In genomic region chr11:65215441-65216076, GRCh38 we compare ENCODE assay signal across 1 cellular context.
TF ChIP-seq lines count a peak whose summit lies in the region.

No MANE protein-coding gene starts in this region.

TF ChIP-seq in GM12878, 131 proteins besides CTCF, POLR2A, EP300 and RAD21 (continued from another document):
- TF ChIP-seq MTA3 (IDR thresholded peaks at IDR 0.05; ENCODE audit: borderline replicate concordance, low read length) = no peak
- peak; percentile 71 to 80 for TF ChIP-seq EGR1 (IDR thresholded peaks at IDR 0.05; ENCODE audit: borderline replicate concordance in 1 of 2, low read depth in 2 of 2, low read length in 2 of 2)
- no peak for TF ChIP-seq SMARCA5 (IDR thresholded peaks at IDR 0.05)
- peak; percentile 85; the same call in 1 of the 2 replicates for TF ChIP-seq ZBTB33 (IDR thresholded peaks at IDR 0.05)
- peak; percentile 85 for TF ChIP-seq BCL3 (IDR thresholded peaks at IDR 0.05; ENCODE audit: borderline replicate concordance, insufficient read depth, low read depth, low read length, poor library complexity, severe bottlenecking)
- peak; percentile 90 for TF ChIP-seq PKNOX1 (IDR thresholded peaks at IDR 0.05)
- TF ChIP-seq ZNF24 (IDR thresholded peaks at IDR 0.05) = peak; percentile 31; the same call in 1 of the 2 replicates
